Comparison of ENCODE assay signal across 22 cellular contexts in the genomic region with DNA sequence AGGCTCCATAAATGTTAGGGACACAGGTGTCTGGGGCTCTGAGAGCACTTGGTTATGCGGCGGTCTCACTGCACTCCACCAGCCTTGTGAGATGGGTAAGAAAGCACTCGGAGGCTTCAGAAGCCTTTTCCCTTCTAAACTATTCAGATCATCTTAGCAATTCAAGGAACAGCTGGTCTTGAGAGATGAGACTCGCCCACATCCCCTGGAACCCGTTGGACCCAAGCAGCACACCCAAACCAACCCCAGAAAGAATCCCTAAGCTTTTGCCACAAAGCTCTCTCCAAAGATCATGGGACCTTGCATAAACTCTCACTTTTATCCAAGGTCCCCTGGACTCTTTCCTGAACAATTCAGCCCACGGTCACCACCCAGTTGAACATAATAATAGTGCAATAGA.
DNase-seq lines count a peak whose midpoint lies in the region; ATAC-seq, FAIRE-seq and TF ChIP-seq lines count a peak whose summit lies in the region.
"Had no signal": no experiment of that assay in that cellular context is flagged by ENCODE, and none has a peak within 500 bp of the region (broad histone marks: within the 10 kb centered on the region; RNA-seq: fewer than 3 reads in every experiment).

No MANE protein-coding gene starts in this region.

- H4K91ac ChIP-seq in trophoblast cell (ENCODE audit: low read depth, low read length) = no peak overlapping the region

- no peak for TF ChIP-seq POLR2A in heart left ventricle (IDR thresholded peaks at IDR 0.05)

- H3K27ac ChIP-seq in right cardiac atrium (ENCODE audit: low read length) (peak overlapping the region; percentile 43), heart left ventricle (peak overlapping the region in 2 of 12 donors; percentile 13 to 55), trophoblast cell (ENCODE audit: low read depth, low read length) (no peak overlapping the region)

- H2AK5ac ChIP-seq in trophoblast cell (ENCODE audit: low read length) = no peak overlapping the region

- no peak overlapping the region for H3K14ac ChIP-seq in trophoblast cell (ENCODE audit: low read length)

- H4K12ac ChIP-seq in trophoblast cell (ENCODE audit: low read depth, low read length) = no peak overlapping the region

- WGBS in right cardiac atrium = 90% methylated on average over 6 of the region's 6 CpGs
- WGBS in heart left ventricle, 4 donors = 86 to 93% (median 89%) methylated on average over 6 of the region's 6 CpGs
- no CpG with 5 or more reads among the region's 6 CpGs for WGBS in trophoblast cell (ENCODE audit: extremely low coverage, insufficient coverage, insufficient read length)

- TF ChIP-seq CTCF in heart left ventricle (IDR thresholded peaks at IDR 0.05) = no peak
- no peak for TF ChIP-seq CTCF in chondrocyte (IDR thresholded peaks at IDR 0.05)

- DNase-seq in right cardiac atrium = no peak
- DNase-seq in heart left ventricle = no peak
- no peak for DNase-seq in chondrocyte (ENCODE audit: low spot score)
- DNase-seq in trophoblast cell = peak; percentile 40 to 79
- DNase-seq in NCI-H526 (lab: John Stamatoyannopoulos, UW) = no peak
- DNase-seq in urothelium cell line (ENCODE audit: low spot score) = no peak
- DNase-seq in NCI-H1694 (lab: John Stamatoyannopoulos, UW) = no peak
- DNase-seq: activated CD4-positive, alpha-beta T cell treated with anti-CD3 and anti-CD28 coated beads for 48 hours; activated naive CD4-positive, alpha-beta T cell treated with Interleukin-2 at 50 U/mL for 16 hours; anterior cingulate cortex; central memory CD4-positive, alpha-beta T cell; DMS79; GOT3; NCI-H146; NCI-H2171; NCI-H526 treated with DMSO at 0.1 percent for 48 hours; nucleus accumbens; SW 1271 had no signal

- H3K9ac ChIP-seq in trophoblast cell (ENCODE audit: low read length) = no peak overlapping the region

- no peak overlapping the region for H3K18ac ChIP-seq in trophoblast cell (ENCODE audit: low read length)

- peak overlapping the region; percentile 22 for H3K27ac Mint-ChIP-seq in chondrocyte (ENCODE audit: unreplicated experiment)

- H2AFZ ChIP-seq in trophoblast cell (ENCODE audit: insufficient read depth, low read length, poor library complexity) = no peak overlapping the region

- H3K9me3 Mint-ChIP-seq in chondrocyte (ENCODE audit: low read depth) = no peaks in the 10 kb centered on the region

- no peak overlapping the region for H2BK12ac ChIP-seq in trophoblast cell (ENCODE audit: low read length)

- ATAC-seq in right cardiac atrium (no peak), heart left ventricle (no peak), GM19467 (IDR thresholded peaks at IDR 0.05; ENCODE audit: unreplicated experiment) (no peak)
- ATAC-seq: GM12878 had no signal

- H2BK120ac ChIP-seq in trophoblast cell (ENCODE audit: insufficient read depth, low read length, poor library complexity) = no peak overlapping the region

- H2BK5ac ChIP-seq in trophoblast cell (ENCODE audit: low read depth, low read length, poor library complexity) = no peak overlapping the region

- no peak overlapping the region for H3K4me2 ChIP-seq in trophoblast cell (ENCODE audit: low read length)

- no peak overlapping the region for H4K8ac ChIP-seq in trophoblast cell (ENCODE audit: low read depth, low read length)

- H3K23ac ChIP-seq in trophoblast cell (ENCODE audit: low read length) = no peak overlapping the region

- H3K79me1 ChIP-seq in trophoblast cell (ENCODE audit: low read length) = no peaks in the 10 kb centered on the region

- peaks cover 0 to 62% (median 52%) of the 10 kb centered on the region in 9 donors for H3K36me3 ChIP-seq in heart left ventricle
- H3K36me3 ChIP-seq in trophoblast cell (ENCODE audit: control insufficient read depth in 1 of 2, insufficient read depth in 2 of 2, low read length in 2 of 2) = peaks cover 6 to 15% of the 10 kb centered on the region in 2 experiments

- peaks cover 15% of the 10 kb centered on the region for H3K4me1 ChIP-seq in right cardiac atrium (ENCODE audit: control insufficient read depth, insufficient read depth, low read length)
- H3K4me1 ChIP-seq in heart left ventricle = peaks cover 0 to 50% (median 24%) of the 10 kb centered on the region in 12 donors
- peaks cover 15% of the 10 kb centered on the region in 2 experiments for H3K4me1 ChIP-seq in trophoblast cell (ENCODE audit: control insufficient read depth in 1 of 2, insufficient read depth in 2 of 2, low read length in 2 of 2)

- peaks cover 2% of the 10 kb centered on the region for H3K36me3 Mint-ChIP-seq in chondrocyte (ENCODE audit: low read depth)

- no peak overlapping the region for H3K4ac ChIP-seq in trophoblast cell (ENCODE audit: low read depth, low read length)

- H3K27me3 ChIP-seq in right cardiac atrium (ENCODE audit: control insufficient read depth, insufficient read depth) (no peaks in the 10 kb centered on the region), heart left ventricle (no peaks in the 10 kb centered on the region), trophoblast cell (ENCODE audit: insufficient read depth, low read length) (no peaks in the 10 kb centered on the region)
- H3K27me3 ChIP-seq: testis had no signal

- peaks cover 26% of the 10 kb centered on the region for H3K4me1 Mint-ChIP-seq in chondrocyte (ENCODE audit: low read depth)

- H3K27me3 Mint-ChIP-seq in chondrocyte (ENCODE audit: low read depth) = no peaks in the 10 kb centered on the region

- no peak for FAIRE-seq in urothelium cell line (lab: Jason Lieb, UNC)
- FAIRE-seq: GM12878, TTC549 had no signal

- H3K4me3 ChIP-seq in right cardiac atrium (ENCODE audit: low read length) = no peak overlapping the region
- no peak overlapping the region for H3K4me3 ChIP-seq in heart left ventricle
- H3K4me3 ChIP-seq in trophoblast cell (ENCODE audit: low read depth, low read length) = no peak overlapping the region
- H3K4me3 ChIP-seq: GM12878, testis had no signal

- H3K9me3 ChIP-seq in right cardiac atrium (ENCODE audit: control insufficient read depth, low read length) = no peaks in the 10 kb centered on the region
- no peaks in the 10 kb centered on the region for H3K9me3 ChIP-seq in heart left ventricle
- no peaks in the 10 kb centered on the region for H3K9me3 ChIP-seq in trophoblast cell (ENCODE audit: insufficient read depth, low read depth, low read length)
- H3K9me3 ChIP-seq: testis had no signal

- peaks cover 5% of the 10 kb centered on the region for H3K79me2 ChIP-seq in trophoblast cell (ENCODE audit: control insufficient read depth, insufficient read depth, low read length, poor library complexity)

- intact Hi-C loops in right cardiac atrium (cut with DNase I) (no loop called here), heart left ventricle (cut with DNase I) (loop anchor here in 1 of 10 donors (10.0 kb wide), 1 partner anchor 85 kb away; no protein-coding TSS in a partner anchor)

- no peak overlapping the region for H3K4me3 Mint-ChIP-seq in chondrocyte (ENCODE audit: unreplicated experiment)

Comparison
In these comparisons a context has a peak if more than half of its experiments do, and no peak if none do; other contexts are left out.
1. DNase-seq: peak in trophoblast cell (2 of 2); none in right cardiac atrium (0 of 3), heart left ventricle (0 of 5), chondrocyte (single experiment), NCI-H526 (0 of 2), urothelium cell line (single experiment) and NCI-H1694 (single experiment).